In genomic region chr12:124301084-124301654, GRCh38 we compare ENCODE assay signal across 26 cellular contexts. TPM values are rescaled to one million over a fixed set of nuclear protein-coding genes. Genes with fewer than 3 reads are reported as not detected.
"Had no signal": no experiment of that assay in that cellular context is flagged by ENCODE, and none has a peak within 500 bp of the region (broad histone marks: within the 10 kb centered on the region; RNA-seq: fewer than 3 reads in every experiment).

No MANE protein-coding gene starts in this region.

- H3K9me3 Mint-ChIP-seq: activated CD8-positive, alpha-beta T cell treated with anti-CD3 and anti-CD28 coated beads for 36 hours; activated naive CD4-positive, alpha-beta T cell treated with anti-CD3 and anti-CD28 coated beads, Interleukin-2, amount 50 U/mL, for 72 hours; activated T-cell treated with anti-CD3 and anti-CD28 coated beads, Interleukin-2, amount 50 U/mL, for 4 hours; activated T-helper 17 cell treated with anti-CD3 and anti-CD28 coated beads, Interleukin-2, amount 50 U/mL, for 72 hours; effector memory CD8-positive, alpha-beta T cell had no signal

- H3K79me2 ChIP-seq: parathyroid adenoma had no signal

- H3K4me2 ChIP-seq: smooth muscle cell had no signal

- H3K4me1 Mint-ChIP-seq: activated T-helper 17 cell treated with anti-CD3 and anti-CD28 coated beads, Interleukin-2, amount 50 U/mL, for 72 hours had no signal

- H2AFZ ChIP-seq: parathyroid adenoma had no signal

- H3K36me3 ChIP-seq: heart right ventricle, left lung, right atrium auricular region, suprapubic skin, tibial artery, upper lobe of right lung had no signal

- H3K4me1 ChIP-seq: parathyroid adenoma, upper lobe of right lung had no signal

- H3K4me3 Mint-ChIP-seq: activated CD8-positive, alpha-beta T cell treated with anti-CD3 and anti-CD28 coated beads for 36 hours; activated T-cell treated with anti-CD3 and anti-CD28 coated beads, Interleukin-2, amount 50 U/mL, for 4 hours; activated T-helper 17 cell treated with anti-CD3 and anti-CD28 coated beads, Interleukin-2, amount 50 U/mL, for 72 hours; effector memory CD8-positive, alpha-beta T cell had no signal

- H3K27ac ChIP-seq: heart right ventricle, left lung, parathyroid adenoma, right atrium auricular region, suprapubic skin, tibial artery, upper lobe of right lung had no signal

- H3K9me3 ChIP-seq: heart right ventricle, left lung, mucosa of descending colon, right atrium auricular region, suprapubic skin, tibial artery, upper lobe of right lung had no signal

- H3K4me3 ChIP-seq: heart right ventricle, left lung, lung, mucosa of descending colon, right atrium auricular region, smooth muscle cell, suprapubic skin, tibial artery, upper lobe of right lung had no signal

- H3K36me3 Mint-ChIP-seq: activated naive CD4-positive, alpha-beta T cell treated with anti-CD3 and anti-CD28 coated beads, Interleukin-2, amount 50 U/mL, for 72 hours had no signal

- H3K27ac Mint-ChIP-seq: activated CD8-positive, alpha-beta T cell treated with anti-CD3 and anti-CD28 coated beads for 36 hours; activated naive CD4-positive, alpha-beta T cell treated with anti-CD3 and anti-CD28 coated beads, Interleukin-2, amount 50 U/mL, for 72 hours; activated T-helper 17 cell treated with anti-CD3 and anti-CD28 coated beads, Interleukin-2, amount 50 U/mL, for 72 hours; effector memory CD8-positive, alpha-beta T cell had no signal

- H3K9ac ChIP-seq: parathyroid adenoma had no signal

- H3K27me3 ChIP-seq: right atrium auricular region had no signal

- DNase-seq: activated CD4-positive, alpha-beta T cell treated with anti-CD3 and anti-CD28 coated beads, Interleukin-2, amount 50 U/mL, for 1 hour; activated CD8-positive, alpha-beta T cell treated with anti-CD3 and anti-CD28 coated beads for 36 hours; activated gamma-delta T cell treated with Interleukin-2 at 50 U/mL for 16 hours; activated T-cell treated with anti-CD3 and anti-CD28 coated beads, Interleukin-2, amount 50 U/mL, for 4 hours; cortex of kidney; effector memory CD8-positive, alpha-beta T cell; foreskin fibroblast; heart right ventricle; nucleus accumbens; stimulated activated CD4-positive, alpha-beta T cell treated with anti-CD3 and anti-CD28 coated beads, Interleukin-15, amount 100 ng/mL, for 24 hours; stimulated activated CD4-positive, alpha-beta T cell treated with anti-CD3 and anti-CD28 coated beads, Interleukin-2, amount 100 ng/mL, for 24 hours; stimulated activated naive CD4-positive, alpha-beta T cell; T-helper 2 cell; tibial artery; upper lobe of right lung had no signal

RNA-seq across cellular contexts. Expression of gene RFLNA, which starts 6.3 kb away (rescaled TPM):
- total RNA-seq: activated CD8-positive, alpha-beta T cell treated with anti-CD3 and anti-CD28 coated beads for 36 hours; activated T-cell treated with anti-CD3 and anti-CD28 coated beads, Interleukin-2, amount 50 U/mL, for 4 hours; activated T-helper 17 cell treated with anti-CD3 and anti-CD28 coated beads, Interleukin-2, amount 50 U/mL, for 72 hours; esophagus mucosa; mesenteric fat pad had no signal
